9 cellular contexts compared by ENCODE assay signal in genomic region chr9:97559111-97559514, GRCh38. TPM values are rescaled to one million over a fixed set of nuclear protein-coding genes. Genes with fewer than 3 reads are reported as not detected.
A peak's percentile ranks its signal among the peaks of the same experiment; 100 is the strongest.
DNase-seq lines count a peak whose midpoint lies in the region; ATAC-seq and TF ChIP-seq lines count a peak whose summit lies in the region.
"Had no signal": no experiment of that assay in that cellular context is flagged by ENCODE, and none has a peak within 500 bp of the region (broad histone marks: within the 10 kb centered on the region; RNA-seq: fewer than 3 reads in every experiment).

No MANE protein-coding gene starts in this region.

- no peak for TF ChIP-seq EP300 in sigmoid colon (IDR thresholded peaks at IDR 0.05)

- peaks cover 0 to 21% (median 14%) of the 10 kb centered on the region in 4 donors for H3K36me3 ChIP-seq in sigmoid colon

- no peak for TF ChIP-seq POLR2A in sigmoid colon (IDR thresholded peaks at IDR 0.05)

- 63 to 89% methylated on average over 10 of the region's 10 CpGs for WGBS in sigmoid colon, 2 donors

- H3K4me1 ChIP-seq in sigmoid colon = peaks cover 0 to 42% (median 35%) of the 10 kb centered on the region in 4 donors

- peak; percentile 65 for ATAC-seq in GM19023 (IDR thresholded peaks at IDR 0.05; ENCODE audit: unreplicated experiment)
- peak; percentile 81 for ATAC-seq in HG02588 (IDR thresholded peaks at IDR 0.05; ENCODE audit: unreplicated experiment)
- ATAC-seq: Panc1 had no signal

- H3K4me3 Mint-ChIP-seq in activated CD4-positive, alpha-beta memory T cell treated with anti-CD3 and anti-CD28 coated beads for 36 hours = peak overlapping the region; percentile 38

- peak; percentile 48 for DNase-seq in activated CD4-positive, alpha-beta memory T cell treated with anti-CD3 and anti-CD28 coated beads for 36 hours
- no peak for DNase-seq in sigmoid colon
- no peak for DNase-seq in NCI-H2227 treated with DMSO at 0.1 percent for 48 hours (lab: John Stamatoyannopoulos, UW)
- DNase-seq in effector CD4-positive, alpha-beta T cell = no peak
- no peak for DNase-seq in NCI-H1930 (lab: John Stamatoyannopoulos, UW)
- DNase-seq: left cardiac atrium had no signal

- peaks cover 12% of the 10 kb centered on the region for H3K4me1 Mint-ChIP-seq in activated CD4-positive, alpha-beta memory T cell treated with anti-CD3 and anti-CD28 coated beads for 36 hours (ENCODE audit: low read depth)

- no peaks in the 10 kb centered on the region for H3K9me3 ChIP-seq in sigmoid colon

- H3K36me3 Mint-ChIP-seq in activated CD4-positive, alpha-beta memory T cell treated with anti-CD3 and anti-CD28 coated beads for 36 hours = no peaks in the 10 kb centered on the region

- TF ChIP-seq CTCF in sigmoid colon (IDR thresholded peaks at IDR 0.05) = no peak

- peaks cover 10% of the 10 kb centered on the region for H3K27me3 Mint-ChIP-seq in activated CD4-positive, alpha-beta memory T cell treated with anti-CD3 and anti-CD28 coated beads for 36 hours

- POLR2A ChIA-PET in activated CD4-positive, alpha-beta memory T cell treated with anti-CD3 and anti-CD28 coated beads for 36 hours (lab: Charles Lee) = interaction anchor here (1.0 kb wide), 1 partner anchor 48 kb away, joined by 3 read pairs; no protein-coding TSS in a partner anchor

- H3K27ac ChIP-seq in sigmoid colon = peak overlapping the region; percentile 71 to 91 (median 78)

- CTCF ChIA-PET in activated CD4-positive, alpha-beta memory T cell treated with anti-CD3 and anti-CD28 coated beads for 36 hours (lab: Charles Lee) = interaction anchor here (0.8 to 2.1 kb wide), 2 partner anchors 40 to 58 kb away, joined by 4 to 10 read pairs; partner anchors contain the start of gene TMOD1

- no peaks in the 10 kb centered on the region for H3K9me3 Mint-ChIP-seq in activated CD4-positive, alpha-beta memory T cell treated with anti-CD3 and anti-CD28 coated beads for 36 hours

- no peak overlapping the region for H3K4me3 ChIP-seq in sigmoid colon

- H3K27ac Mint-ChIP-seq in activated CD4-positive, alpha-beta memory T cell treated with anti-CD3 and anti-CD28 coated beads for 36 hours = peak overlapping the region; percentile 82

- no peaks in the 10 kb centered on the region for H3K27me3 ChIP-seq in sigmoid colon

- intact Hi-C loops in activated CD4-positive, alpha-beta memory T cell treated with anti-CD3 and anti-CD28 coated beads for 36 hours (cut with micrococcal nuclease) = loop anchor here (2.0 kb wide), 1 partner anchor 74 kb away; the partner anchor contains the start of genes NCBP1 and TSTD2
- intact Hi-C loops in sigmoid colon (cut with DNase I) = no loop called here

RNA-seq across cellular contexts. Expression of gene TMOD1, which starts 57.6 kb away (rescaled TPM):
- total RNA-seq in activated CD4-positive, alpha-beta memory T cell treated with anti-CD3 and anti-CD28 coated beads for 36 hours = 1 to 10 TPM; 1.7 to 2.5 TPM
- total RNA-seq in sigmoid colon = 10 to 100 TPM; 28.5 to 56.8 (median 38.5) TPM
- polyA plus RNA-seq in sigmoid colon = 1 to 10 TPM; 1.6 to 5.8 (median 4.2) TPM

Comparison
In these comparisons a context has a peak if more than half of its experiments do, and no peak if none do; other contexts are left out.
1. RNA of gene TMOD1, which starts 57.6 kb away (total RNA-seq): 28.5 to 56.8 TPM in sigmoid colon; 1.7 to 2.5 TPM in activated CD4-positive, alpha-beta memory T cell treated with anti-CD3 and anti-CD28 coated beads for 36 hours; every median in the first group is over 4 times any median in the second.